ENCODE assay signal across 19 cellular contexts in the genomic region with DNA sequence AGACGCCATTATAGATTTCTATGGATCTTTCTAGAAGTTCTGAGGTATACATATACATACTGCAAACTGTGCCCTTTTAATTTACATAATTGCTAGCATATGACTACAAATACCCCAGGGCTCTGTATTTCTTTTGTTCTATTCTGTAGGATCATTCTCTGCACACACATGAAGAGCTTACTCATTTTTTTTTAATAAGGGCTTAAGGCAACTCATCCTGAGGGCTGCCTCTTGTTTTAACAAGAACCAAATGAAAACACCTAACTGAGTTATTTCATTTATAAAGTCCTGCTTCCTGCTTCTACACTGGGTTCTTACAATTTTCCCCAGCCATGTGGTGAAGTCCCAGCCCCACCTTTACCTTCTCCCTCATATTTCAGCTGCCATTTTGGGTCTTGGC.
DNase-seq lines count a peak whose midpoint lies in the region; ATAC-seq, FAIRE-seq and TF ChIP-seq lines count a peak whose summit lies in the region.
"Had no signal": no experiment of that assay in that cellular context is flagged by ENCODE, and none has a peak within 500 bp of the region (broad histone marks: within the 10 kb centered on the region; RNA-seq: fewer than 3 reads in every experiment).

No MANE protein-coding gene starts in this region.

- H3K9ac ChIP-seq in IMR-90 (ENCODE audit: low read depth, low read length) (no peak overlapping the region), keratinocyte (ENCODE audit: control insufficient read depth, extremely low read depth, insufficient read depth, low read length) (no peak overlapping the region)
- H3K9ac ChIP-seq: BLaER1 treated with 17β-estradiol and CSF1 and Interleukin-3, amounts not matched to agents 10 nM and 100 nM had no signal

- H3K9me3 ChIP-seq in A673 (ENCODE audit: low read depth, low read length, poor library complexity, severe bottlenecking): no peaks in the 10 kb centered on the region
- no peaks in the 10 kb centered on the region for H3K9me3 ChIP-seq in IMR-90 (ENCODE audit: control insufficient read depth, insufficient read depth, low read length)
- peaks cover 4% of the 10 kb centered on the region for H3K9me3 ChIP-seq in keratinocyte (ENCODE audit: control insufficient read depth, low read depth, low read length)
- H3K9me3 ChIP-seq: BLaER1 treated with 17β-estradiol and CSF1 and Interleukin-3, amounts not matched to agents 10 nM and 100 nM had no signal

- no peak overlapping the region for H4K5ac ChIP-seq in IMR-90 (ENCODE audit: low read depth, low read length)

- no CpG with 5 or more reads among the region's 1 CpG for WGBS in IMR-90 (ENCODE audit: extremely low coverage in 2 of 2, insufficient read length in 1 of 2), 2 experiments

- no peaks in the 10 kb centered on the region for H3K36me3 ChIP-seq in A673 (ENCODE audit: insufficient read depth, low read length, poor library complexity, severe bottlenecking)
- H3K36me3 ChIP-seq in IMR-90 (ENCODE audit: control insufficient read depth, insufficient read depth, low read length): no peaks in the 10 kb centered on the region
- no peaks in the 10 kb centered on the region for H3K36me3 ChIP-seq in keratinocyte (ENCODE audit: control insufficient read depth in 2 of 2, extremely low read depth in 1 of 2, insufficient read depth in 2 of 2, low read length in 2 of 2)
- H3K36me3 ChIP-seq: BLaER1 treated with 17β-estradiol and CSF1 and Interleukin-3, amounts not matched to agents 10 nM and 100 nM had no signal

- no peak overlapping the region for H2AK9ac ChIP-seq in IMR-90 (replicated peaks; ENCODE audit: low read depth, low read length, poor library complexity)

- TF ChIP-seq POLR2A in IMR-90 (IDR thresholded peaks at IDR 0.05; ENCODE audit: low read depth, low read length): no peak

- H4K91ac ChIP-seq in IMR-90 (ENCODE audit: insufficient read depth, low read depth, low read length): 0 out of 2 replicates have a peak overlapping the region, but pooled peaks have one; percentile 15

- H4K8ac ChIP-seq in IMR-90 (ENCODE audit: low read depth in 2 of 2, low read length in 2 of 2): no peak overlapping the region

- intact Hi-C loops in A673 (cut with micrococcal nuclease; ENCODE audit: unreplicated experiment): no loop called here
- intact Hi-C loops in IMR-90 (cut with micrococcal nuclease): loop anchor here (5.0 kb wide), 1 partner anchor 57 kb away; no protein-coding TSS in a partner anchor

- no peaks in the 10 kb centered on the region for H4K20me1 ChIP-seq in IMR-90 (ENCODE audit: insufficient read depth, low read length)
- no peaks in the 10 kb centered on the region for H4K20me1 ChIP-seq in keratinocyte (ENCODE audit: control insufficient read depth, extremely low read depth, insufficient read depth, low read length)
- H4K20me1 ChIP-seq: BLaER1 treated with 17β-estradiol and CSF1 and Interleukin-3, amounts not matched to agents 10 nM and 100 nM had no signal

- ATAC-seq in IMR-90 (ENCODE audit: low read depth) (no peak), GM18858 (IDR thresholded peaks at IDR 0.05; ENCODE audit: unreplicated experiment) (no peak)
- ATAC-seq: CD8-positive, alpha-beta T cell; GM23338 had no signal

- no peak for TF ChIP-seq RAD21 in IMR-90 (IDR thresholded peaks at IDR 0.05; ENCODE audit: low read length)

- H2BK120ac ChIP-seq in IMR-90 (ENCODE audit: low read depth, low read length): no peak overlapping the region

- H3K79me2 ChIP-seq in keratinocyte (ENCODE audit: control insufficient read depth, insufficient read depth, low read length): no peaks in the 10 kb centered on the region

- BruUV-seq in A673 (replicated peaks; lab: Mats Ljungman, UMichigan): no TSS peak
- no TSS peak for BruUV-seq in IMR-90 (replicated peaks; lab: Mats Ljungman, UMichigan)

- no peak overlapping the region for H3K4ac ChIP-seq in IMR-90 (ENCODE audit: low read depth, low read length)

- no peak overlapping the region; the same call in 1 of the 2 replicates for H2BK20ac ChIP-seq in IMR-90 (ENCODE audit: low read depth, low read length)

- no peak overlapping the region for H3K18ac ChIP-seq in IMR-90 (ENCODE audit: low read depth, low read length)

- no peak overlapping the region for H2AFZ ChIP-seq in IMR-90 (replicated peaks; ENCODE audit: low read length, poor library complexity)
- peak overlapping the region; percentile 64 for H2AFZ ChIP-seq in keratinocyte (ENCODE audit: control insufficient read depth, low read length)

- no peak overlapping the region for H2BK5ac ChIP-seq in IMR-90 (ENCODE audit: low read depth, low read length, poor library complexity, severe bottlenecking)

- TF ChIP-seq CTCF in A673 (conservative IDR thresholded peaks at IDR 0.05; ENCODE audit: low read depth, low read length): no peak
- TF ChIP-seq CTCF in IMR-90 (conservative IDR thresholded peaks at IDR 0.05; ENCODE audit: low read depth, low read length): no peak
- no peak for TF ChIP-seq CTCF in epithelial cell of esophagus (IDR thresholded peaks at IDR 0.05; ENCODE audit: insufficient read depth, low read depth, low read length, missing control alignments)
- no peak for TF ChIP-seq CTCF in keratinocyte (optimal IDR thresholded peaks at IDR 0.05 in 1 of 3, IDR thresholded peaks at IDR 0.05 in 1 of 3, conservative IDR thresholded peaks at IDR 0.05 in 1 of 3; ENCODE audit: extremely low read depth in 1 of 3, insufficient read depth in 2 of 3, low read length in 3 of 3)

- H3K27ac ChIP-seq in A673 (ENCODE audit: low read depth, low read length, poor library complexity, severe bottlenecking) (no peak overlapping the region), IMR-90 (ENCODE audit: insufficient read depth, low read length) (no peak overlapping the region), keratinocyte (ENCODE audit: control insufficient read depth, insufficient read depth, low read length) (no peak overlapping the region)
- H3K27ac ChIP-seq: BLaER1 treated with 17β-estradiol and CSF1 and Interleukin-3, amounts not matched to agents 10 nM and 100 nM had no signal

- no peak overlapping the region for H2AK5ac ChIP-seq in IMR-90 (ENCODE audit: low read depth, low read length)

- dilution Hi-C loops in IMR-90 (cut with HindIII; ENCODE audit: low sequenced_read_pairs, unreplicated experiment) (no loop called here), keratinocyte (cut with MboI; ENCODE audit: extremely low pct_ligation_motif_present, low sequenced_read_pairs) (no loop called here)

- H2BK15ac ChIP-seq in IMR-90 (ENCODE audit: low read depth, low read length): no peak overlapping the region

- H3K9me1 ChIP-seq in IMR-90 (ENCODE audit: insufficient read depth, low read length): no peaks in the 10 kb centered on the region
- no peaks in the 10 kb centered on the region for H3K9me1 ChIP-seq in keratinocyte (ENCODE audit: control insufficient read depth, extremely low read depth, insufficient read depth, low read length)

- no peak overlapping the region for H3K56ac ChIP-seq in IMR-90 (ENCODE audit: extremely low read depth, insufficient read depth, low read length)

- CTCF ChIA-PET in A673 (lab: Charles Lee) (no interaction called here), IMR-90 (lab: Yijun Ruan, JAX) (interaction anchor here (0.6 kb wide), 1 partner anchor 1152 kb away, joined by 3 read pairs; no protein-coding TSS in a partner anchor)

- no peak overlapping the region for H3K14ac ChIP-seq in IMR-90 (replicated peaks; ENCODE audit: low read depth, low read length)

- no peak overlapping the region for H3K23ac ChIP-seq in IMR-90 (ENCODE audit: low read depth, low read length)

- H3K27me3 ChIP-seq in A673 (replicated peaks; ENCODE audit: insufficient read depth, low read depth, low read length, poor library complexity) (no peaks in the 10 kb centered on the region), IMR-90 (ENCODE audit: control insufficient read depth, insufficient read depth, low read length) (no peaks in the 10 kb centered on the region), keratinocyte (ENCODE audit: control insufficient read depth, extremely low read depth, insufficient read depth, low read length) (no peaks in the 10 kb centered on the region)
- H3K27me3 ChIP-seq: BLaER1 treated with 17β-estradiol and CSF1 and Interleukin-3, amounts not matched to agents 10 nM and 100 nM had no signal

- in situ Hi-C loops in IMR-90 (cut with MboI; ENCODE audit: low sequenced_read_pairs): no loop called here

- H3K4me3 ChIP-seq in A673 (ENCODE audit: low read depth, low read length, poor library complexity, severe bottlenecking) (no peak overlapping the region), IMR-90 (ENCODE audit: insufficient read depth, low read depth, low read length) (no peak overlapping the region), epithelial cell of esophagus (ENCODE audit: low read length) (no peak overlapping the region), keratinocyte (ENCODE audit: control insufficient read depth in 2 of 3, extremely low read depth in 1 of 3, insufficient read depth in 2 of 3, low read depth in 1 of 3, low read length in 3 of 3) (no peak overlapping the region)
- H3K4me3 ChIP-seq: BLaER1 treated with 17β-estradiol and CSF1 and Interleukin-3, amounts not matched to agents 10 nM and 100 nM; GM23338 had no signal

- H3K79me1 ChIP-seq in IMR-90 (ENCODE audit: low read depth in 1 of 2, low read length in 2 of 2): no peaks in the 10 kb centered on the region

- no peak for FAIRE-seq in keratinocyte (lab: Jason Lieb, UNC)
- FAIRE-seq: G401.6, GM12892, GM18507, HTR-8/SVneo had no signal

- DNase-seq in A673 (ENCODE audit: low spot score) (peak; percentile 24), IMR-90 (no peak), epithelial cell of esophagus (ENCODE audit: low read depth) (peak; percentile 47), keratinocyte (ENCODE audit: low read depth, low spot score) (no peak), NCI-H510A (lab: John Stamatoyannopoulos, UW) (no peak), EL (no peak)
- DNase-seq: 8988T; CD8-positive, alpha-beta T cell; DMS 273 treated with DMSO at 0.1 percent for 48 hours; DMS53; DND-41; H7 had no signal

- peaks cover 33% of the 10 kb centered on the region for H3K4me1 ChIP-seq in A673 (ENCODE audit: insufficient read depth, low read length, poor library complexity, severe bottlenecking)
- no peaks in the 10 kb centered on the region; the same call in 1 of the 2 replicates for H3K4me1 ChIP-seq in IMR-90 (ENCODE audit: control insufficient read depth, insufficient read depth, low read length)
- H3K4me1 ChIP-seq in keratinocyte (ENCODE audit: control insufficient read depth, extremely low read depth, insufficient read depth, low read length): peaks cover 16% of the 10 kb centered on the region

- H3K4me2 ChIP-seq in IMR-90 (ENCODE audit: low read depth, low read length) (no peak overlapping the region), keratinocyte (ENCODE audit: control insufficient read depth, extremely low read depth, insufficient read depth, low read depth, low read length) (no peak overlapping the region)
- H3K4me2 ChIP-seq: BLaER1 treated with 17β-estradiol and CSF1 and Interleukin-3, amounts not matched to agents 10 nM and 100 nM; GM23338 had no signal

- POLR2A ChIA-PET in A673 (lab: Charles Lee; ENCODE audit: low non-redundant PET) (interaction anchor here (0.5 kb wide), 1 partner anchor 25 kb away, joined by 3 read pairs; no protein-coding TSS in a partner anchor), IMR-90 (lab: Charles Lee; ENCODE audit: unreplicated experiment) (no interaction called here)

TF ChIP-seq in IMR-90, 13 proteins besides CTCF, POLR2A, EP300 and RAD21 (continues in another document):
- TF ChIP-seq RCOR1 (IDR thresholded peaks at IDR 0.05; ENCODE audit: insufficient replicate concordance, low read length) (no peak), MXI1 (IDR thresholded peaks at IDR 0.05; ENCODE audit: borderline replicate concordance, low read depth, low read length) (no peak)

Comparison
In these comparisons a context has a peak if more than half of its experiments do, and no peak if none do; other contexts are left out.
1. DNase-seq: peak in A673 (single experiment) and epithelial cell of esophagus (single experiment); none in IMR-90 (single experiment), keratinocyte (single experiment), NCI-H510A (single experiment) and EL (single experiment).